27 cellular contexts compared by ENCODE assay signal in genomic region chr2:198488964-198489363, GRCh38.
"Had no signal": no experiment of that assay in that cellular context is flagged by ENCODE, and none has a peak within 500 bp of the region (broad histone marks: within the 10 kb centered on the region; RNA-seq: fewer than 3 reads in every experiment).

No MANE protein-coding gene starts in this region.

- H3K27ac ChIP-seq: stomach, suprapubic skin, testis, thoracic aorta, thyroid gland, tibial artery, tibial nerve, transverse colon, upper lobe of left lung, upper lobe of right lung, uterus, vagina had no signal

- H3K4me3 ChIP-seq: stomach, suprapubic skin, testis, thoracic aorta, thyroid gland, tibial artery, tibial nerve, transverse colon, upper lobe of left lung, upper lobe of right lung, uterus, vagina had no signal

- FAIRE-seq: urothelium cell line had no signal

- H3K4me1 ChIP-seq: stomach, suprapubic skin, testis, thyroid gland, tibial artery, tibial nerve, upper lobe of left lung, upper lobe of right lung, uterus, vagina had no signal

- ATAC-seq: stimulated activated effector memory CD8-positive, alpha-beta T cell treated with anti-CD3 and anti-CD28 coated beads, Interleukin-12 subunit alpha, Interleukin-12 subunit beta, amount 100 ng/mL, for 72 hours; stimulated activated memory B cell treated with anti-CD40 and anti-IgM and Interleukin-4, amounts not matched to agents 10 μg/mL and 1 μg/mL and 100 μg/mL, for 72 hours; stimulated activated naive B cell treated with anti-CD40 and anti-IgM and Interleukin-4, amounts not matched to agents 10 μg/mL and 1 μg/mL and 100 μg/mL, for 72 hours; stimulated activated naive CD8-positive, alpha-beta T cell treated with anti-CD3 and anti-CD28 coated beads, Interleukin-15, amount 100 ng/mL, for 72 hours; stimulated activated naive CD8-positive, alpha-beta T cell treated with anti-CD3 and anti-CD28 coated beads, Interleukin-15, Interleukin-2, amounts not matched to agents 100 U/mL and 50 U/mL, for 24 hours; upper lobe of right lung had no signal

- H3K36me3 ChIP-seq: stomach, suprapubic skin, thoracic aorta, thyroid gland, tibial artery, tibial nerve, transverse colon, upper lobe of left lung, upper lobe of right lung, uterus, vagina had no signal

- H3K27me3 ChIP-seq: stomach, suprapubic skin, testis, thyroid gland, tibial artery, transverse colon, upper lobe of left lung, upper lobe of right lung, uterus, vagina had no signal

- DNase-seq: stimulated activated CD4-positive, alpha-beta T cell treated with anti-CD3 and anti-CD28 coated beads, Interleukin-2, amount 100 ng/mL, for 48 hours; stimulated activated CD4-positive, alpha-beta T cell treated with anti-CD3 and anti-CD28 coated beads, Interleukin-4, amount 100 ng/mL, for 1 hour; stimulated activated CD4-positive, alpha-beta T cell treated with anti-CD3 and anti-CD28 coated beads, Interleukin-4, amount 100 ng/mL, for 24 hours; stimulated activated CD4-positive, alpha-beta T cell treated with anti-CD3 and anti-CD28 coated beads, Interleukin-4, amount 100 ng/mL, for 4 hours; stimulated activated CD8-positive, alpha-beta memory T cell treated with anti-CD3 and anti-CD28 coated beads, Interleukin-4, amount 100 ng/mL, for 48 hours; stimulated activated naive B cell treated with anti-CD40 and anti-IgM and Interleukin-4, amounts not matched to agents 10 μg/mL and 1 μg/mL and 100 μg/mL, for 72 hours; stimulated activated naive CD4-positive, alpha-beta T cell; stimulated activated naive CD4-positive, alpha-beta T cell treated with Interleukin-2 at 50 U/mL for 16 hours; stimulated activated naive CD8-positive, alpha-beta T cell treated with anti-CD3 and anti-CD28 coated beads, Interleukin-15, amount 100 ng/mL, for 72 hours; stimulated activated naive CD8-positive, alpha-beta T cell treated with anti-CD3 and anti-CD28 coated beads, Interleukin-15, Interleukin-2, amounts not matched to agents 100 U/mL and 50 U/mL, for 24 hours; stomach; substantia nigra; testis; thyroid gland; tibial artery; transverse colon; trophoblast cell; upper lobe of left lung; upper lobe of right lung; uterus had no signal

- H3K9me3 ChIP-seq: stomach, suprapubic skin, testis, thoracic aorta, thyroid gland, tibial artery, tibial nerve, transverse colon, upper lobe of left lung, upper lobe of right lung, uterus, vagina had no signal
